ENCODE assay signal across 9 cellular contexts in genomic region chr9:97985058-97985861, GRCh38. TPM values are rescaled to one million over a fixed set of nuclear protein-coding genes. Genes with fewer than 3 reads are reported as not detected.
A peak's percentile ranks its signal among the peaks of the same experiment; 100 is the strongest.
DNase-seq lines count a peak whose midpoint lies in the region; ATAC-seq and TF ChIP-seq lines count a peak whose summit lies in the region.
"Had no signal": no experiment of that assay in that cellular context is flagged by ENCODE, and none has a peak within 500 bp of the region (broad histone marks: within the 10 kb centered on the region; RNA-seq: fewer than 3 reads in every experiment).

No MANE protein-coding gene starts in this region.

- H3K27ac Mint-ChIP-seq in activated CD4-positive, alpha-beta T cell treated with anti-CD3 and anti-CD28 coated beads, Interleukin-2, amount 10 ng/mL, durations not matched to agents 24 days and 14 days, result peak overlapping the region; percentile 96
- peak overlapping the region; percentile 87 for H3K27ac Mint-ChIP-seq in osteocyte (ENCODE audit: unreplicated experiment)

- H3K9me3 Mint-ChIP-seq in activated CD4-positive, alpha-beta T cell treated with anti-CD3 and anti-CD28 coated beads, Interleukin-2, amount 10 ng/mL, durations not matched to agents 24 days and 14 days, result no peaks in the 10 kb centered on the region
- no peaks in the 10 kb centered on the region for H3K9me3 Mint-ChIP-seq in osteocyte (ENCODE audit: unreplicated experiment)

- peak; percentile 1 for ATAC-seq in esophagus mucosa
- ATAC-seq in GM18868 (IDR thresholded peaks at IDR 0.05; ENCODE audit: unreplicated experiment), result no peak

- TF ChIP-seq CTCF in osteocyte (IDR thresholded peaks at IDR 0.05), result no peak

- intact Hi-C loops in activated CD4-positive, alpha-beta T cell treated with anti-CD3 and anti-CD28 coated beads, Interleukin-2, amount 10 ng/mL, durations not matched to agents 24 days and 14 days (cut with micrococcal nuclease), result loop anchor here (5.0 to 10.0 kb wide), 2 partner anchors 62 to 1840 kb away; partner anchors contain the start of gene NR4A3

- H3K36me3 Mint-ChIP-seq in activated CD4-positive, alpha-beta T cell treated with anti-CD3 and anti-CD28 coated beads, Interleukin-2, amount 10 ng/mL, durations not matched to agents 24 days and 14 days (ENCODE audit: low read depth), result peaks cover 9% of the 10 kb centered on the region
- H3K36me3 Mint-ChIP-seq in osteocyte (ENCODE audit: unreplicated experiment), result no peaks in the 10 kb centered on the region

- H3K4me1 Mint-ChIP-seq in activated CD4-positive, alpha-beta T cell treated with anti-CD3 and anti-CD28 coated beads, Interleukin-2, amount 10 ng/mL, durations not matched to agents 24 days and 14 days, result peaks cover 46% of the 10 kb centered on the region
- H3K4me1 Mint-ChIP-seq in osteocyte (ENCODE audit: unreplicated experiment), result peaks cover 56% of the 10 kb centered on the region

- H3K27me3 Mint-ChIP-seq in activated CD4-positive, alpha-beta T cell treated with anti-CD3 and anti-CD28 coated beads, Interleukin-2, amount 10 ng/mL, durations not matched to agents 24 days and 14 days, result no peaks in the 10 kb centered on the region
- no peaks in the 10 kb centered on the region for H3K27me3 Mint-ChIP-seq in osteocyte (ENCODE audit: unreplicated experiment)

- H3K4me3 Mint-ChIP-seq in activated CD4-positive, alpha-beta T cell treated with anti-CD3 and anti-CD28 coated beads, Interleukin-2, amount 10 ng/mL, durations not matched to agents 24 days and 14 days, result peak overlapping the region; percentile 70
- peak overlapping the region; percentile 75 for H3K4me3 Mint-ChIP-seq in osteocyte (ENCODE audit: unreplicated experiment)

- DNase-seq in activated CD4-positive, CD25-positive, alpha-beta regulatory T cell (lab: John Stamatoyannopoulos, UW), result peak in 3 of 4 experiments; percentile 2 to 38 (median 24)
- DNase-seq in activated CD4-positive, CD25-positive, alpha-beta regulatory T cell treated with anti-CD3 and anti-CD28 coated beads, Interleukin-2, amount 50 U/mL, for 72 hours, result no peak
- DNase-seq in HuH-7.5 (ENCODE audit: low spot score) (peak; percentile 55), osteocyte (ENCODE audit: extremely low spot score, unreplicated experiment) (no peak), germinal center (ENCODE audit: low spot score) (no peak)
- peak; percentile 83 for DNase-seq in activated CD4-positive, alpha-beta T cell treated with anti-CD3 and anti-CD28 coated beads, Interleukin-2, amount 10 ng/mL, durations not matched to agents 24 days and 14 days

RNA-seq across cellular contexts. Expression of gene ANP32B, which starts 2.1 kb away (rescaled TPM):
- 332 and 333 TPM in 2 replicates for total RNA-seq in activated CD4-positive, alpha-beta T cell treated with anti-CD3 and anti-CD28 coated beads, Interleukin-2, amount 10 ng/mL, durations not matched to agents 24 days and 14 days
- 102 TPM for total RNA-seq in esophagus mucosa
- 114 and 117 TPM in 2 replicates for total RNA-seq in osteocyte

RNA-seq across cellular contexts. Expression of gene HEMGN, which starts 47.3 kb away (rescaled TPM):
- total RNA-seq in activated CD4-positive, alpha-beta T cell treated with anti-CD3 and anti-CD28 coated beads, Interleukin-2, amount 10 ng/mL, durations not matched to agents 24 days and 14 days, result 0.38 and 0.54 TPM in 2 replicates
- total RNA-seq in esophagus mucosa (not detected), osteocyte (not detected in 2 replicates)
- total RNA-seq: pulmonary artery endothelial cell had no signal

Comparison
In these comparisons a context has a peak if more than half of its experiments do, and no peak if none do; other contexts are left out.
1. DNase-seq: peak in activated CD4-positive, CD25-positive, alpha-beta regulatory T cell (3 of 4), HuH-7.5 (single experiment) and activated CD4-positive, alpha-beta T cell treated with anti-CD3 and anti-CD28 coated beads, Interleukin-2, amount 10 ng/mL, durations not matched to agents 24 days and 14 days (single experiment); none in activated CD4-positive, CD25-positive, alpha-beta regulatory T cell treated with anti-CD3 and anti-CD28 coated beads, Interleukin-2, amount 50 U/mL, for 72 hours (single experiment), osteocyte (single experiment) and germinal center (single experiment).